ENCODE assay signal across 16 cellular contexts in the genomic region with DNA sequence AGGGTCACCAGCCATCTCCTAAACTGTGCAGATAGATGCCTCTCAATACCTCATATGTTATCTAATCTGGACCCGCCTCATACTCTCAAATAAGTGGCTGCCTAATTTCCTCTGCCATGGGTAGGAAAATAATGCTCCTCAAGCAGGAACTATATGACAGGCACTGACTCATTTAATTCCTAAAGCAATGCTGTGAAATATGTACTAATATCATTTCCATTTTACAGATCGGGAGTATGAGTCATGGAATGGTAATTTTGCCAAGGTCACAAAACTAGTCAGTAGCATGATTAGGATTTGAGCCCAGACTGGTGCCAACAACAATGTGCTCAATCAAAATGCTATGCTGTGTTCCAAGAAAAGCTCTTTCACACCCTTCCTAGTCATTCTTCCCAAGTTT. TPM values are rescaled to one million over a fixed set of nuclear protein-coding genes. Genes with fewer than 3 reads are reported as not detected.
DNase-seq lines count a peak whose midpoint lies in the region; ATAC-seq and TF ChIP-seq lines count a peak whose summit lies in the region.
"Had no signal": no experiment of that assay in that cellular context is flagged by ENCODE, and none has a peak within 500 bp of the region (broad histone marks: within the 10 kb centered on the region; RNA-seq: fewer than 3 reads in every experiment).

No MANE protein-coding gene starts in this region.

- no peak overlapping the region for H3K4me2 ChIP-seq in mesenchymal stem cell (ENCODE audit: low read length, poor library complexity, severe bottlenecking)

- no peaks in the 10 kb centered on the region for H3K4me1 ChIP-seq in mesenchymal stem cell (ENCODE audit: control insufficient read depth, insufficient read depth, low read depth, low read length)
- H3K4me1 ChIP-seq: tibial artery had no signal

- H4K91ac ChIP-seq in mesenchymal stem cell (ENCODE audit: low read length) = no peak overlapping the region

- H3K79me1 ChIP-seq in mesenchymal stem cell (replicated peaks; ENCODE audit: low read length, poor library complexity, severe bottlenecking) = no peaks in the 10 kb centered on the region

- peak; percentile 47 for DNase-seq in ELR (ENCODE audit: low read depth)
- peak; percentile 12 for DNase-seq in RWPE1 (ENCODE audit: low spot score)
- peak; percentile 56 for DNase-seq in retinal pigment epithelial cell (ENCODE audit: low read depth)
- no peak for DNase-seq in mesenteric fat pad (ENCODE audit: low spot score)
- no peak for DNase-seq in SIG-M5 treated with dmso at 0.1 percent for 504 hours (lab: John Stamatoyannopoulos, UW; ENCODE audit: unreplicated experiment)
- no peak for DNase-seq in mesenchymal stem cell
- DNase-seq: activated CD8-positive, alpha-beta T cell treated with anti-CD3 and anti-CD28 coated beads for 36 hours; hypothalamus; NCI-H1092; stimulated activated CD4-positive, alpha-beta T cell treated with anti-CD3 and anti-CD28 coated beads, Interleukin-4, amount 100 ng/mL, for 4 hours; tibial artery had no signal

- no peak overlapping the region for H3K9ac ChIP-seq in mesenchymal stem cell (ENCODE audit: low read length)

- CTCF ChIA-PET in RWPE1 (lab: Yijun Ruan, JAX) = no interaction called here

- no peaks in the 10 kb centered on the region for H3K36me3 ChIP-seq in mesenchymal stem cell (ENCODE audit: control insufficient read depth in 1 of 2, insufficient read depth in 2 of 2, low read depth in 1 of 2, low read length in 2 of 2)
- H3K36me3 ChIP-seq: tibial artery had no signal

- H2BK12ac ChIP-seq in mesenchymal stem cell (ENCODE audit: low read length in 2 of 2) = no peak overlapping the region

- H3K18ac ChIP-seq in mesenchymal stem cell (ENCODE audit: low read depth in 1 of 2, low read length in 2 of 2) = no peak overlapping the region

- H3K4ac ChIP-seq in mesenchymal stem cell (ENCODE audit: low read depth in 1 of 2, low read length in 2 of 2) = no peak overlapping the region

- no peak overlapping the region for H3K23ac ChIP-seq in mesenchymal stem cell (ENCODE audit: low read length in 2 of 2)

- no peak overlapping the region for H2BK15ac ChIP-seq in mesenchymal stem cell (ENCODE audit: low read depth, poor library complexity, severe bottlenecking)

- no peak overlapping the region for H4K8ac ChIP-seq in mesenchymal stem cell (ENCODE audit: low read length)

- H2BK120ac ChIP-seq in mesenchymal stem cell (ENCODE audit: low read depth, low read length) = no peak overlapping the region

- H2AFZ ChIP-seq in mesenchymal stem cell (ENCODE audit: low read depth, low read length) = no peak overlapping the region

- TF ChIP-seq CTCF in RWPE1 (conservative IDR thresholded peaks at IDR 0.05; ENCODE audit: low read depth) = no peak
- no peak for TF ChIP-seq CTCF in retinal pigment epithelial cell (conservative IDR thresholded peaks at IDR 0.05; ENCODE audit: low read depth, low read length)

- H3K27ac ChIP-seq in RWPE1 = no peak overlapping the region
- H3K27ac ChIP-seq in mesenchymal stem cell (ENCODE audit: low read length, poor library complexity, severe bottlenecking) = no peak overlapping the region
- H3K27ac ChIP-seq: tibial artery had no signal

- POLR2A ChIA-PET in RWPE1 (lab: Yijun Ruan, JAX; ENCODE audit: low non-redundant PET) = no interaction called here

- H2AK5ac ChIP-seq in mesenchymal stem cell (ENCODE audit: low read length, severe bottlenecking) = no peak overlapping the region

- H2BK5ac ChIP-seq in mesenchymal stem cell (ENCODE audit: low read depth, low read length, poor library complexity, severe bottlenecking) = no peak overlapping the region

- H3K27me3 ChIP-seq in mesenchymal stem cell (ENCODE audit: control insufficient read depth in 1 of 2, insufficient read depth in 1 of 2, low read length in 2 of 2) = peaks cover 0 to 17% of the 10 kb centered on the region in 2 experiments
- H3K27me3 ChIP-seq: tibial artery had no signal

- no peak overlapping the region for H3K14ac ChIP-seq in mesenchymal stem cell (ENCODE audit: low read length in 2 of 2)

- no peak overlapping the region for H3K4me3 ChIP-seq in retinal pigment epithelial cell (ENCODE audit: low read length)
- H3K4me3 ChIP-seq in mesenchymal stem cell (ENCODE audit: insufficient read depth in 1 of 2, low read depth in 1 of 2, low read length in 2 of 2) = no peak overlapping the region
- H3K4me3 ChIP-seq: tibial artery had no signal

- no peaks in the 10 kb centered on the region for H3K9me3 ChIP-seq in mesenchymal stem cell (ENCODE audit: control insufficient read depth, low read length)
- H3K9me3 ChIP-seq: tibial artery had no signal

- ATAC-seq in esophagus mucosa (peak; percentile 63), HG03571 (IDR thresholded peaks at IDR 0.05; ENCODE audit: unreplicated experiment) (no peak)
- ATAC-seq: activated CD8-positive, alpha-beta T cell treated with anti-CD3 and anti-CD28 coated beads for 36 hours had no signal

- WGBS in mesenchymal stem cell = 60% methylated on average over 1 of the region's 2 CpGs

RNA-seq across cellular contexts. Expression of gene NXT2, which starts 3.0 kb away (rescaled TPM):
- total RNA-seq in esophagus mucosa = 8.5 TPM
- total RNA-seq in mesenteric fat pad = 8.1 TPM
- 4.3 TPM for polyA plus RNA-seq in mesenchymal stem cell (2013, experiment 1 of 2)
- polyA plus RNA-seq in mesenchymal stem cell (2013, experiment 2 of 2) = 4.5 TPM

RNA-seq across cellular contexts. Expression of gene GUCY2F, which starts 51.7 kb away (rescaled TPM):
- total RNA-seq in esophagus mucosa (not detected), mesenteric fat pad (not detected)
- not detected for polyA plus RNA-seq in mesenchymal stem cell (2013, experiment 1 of 2)
- not detected for polyA plus RNA-seq in mesenchymal stem cell (2013, experiment 2 of 2)
- total RNA-seq: activated CD8-positive, alpha-beta T cell treated with anti-CD3 and anti-CD28 coated beads for 36 hours; osteocyte; RPMI7951 had no signal
- polyA plus RNA-seq: adipose tissue had no signal

Comparison
In these comparisons a context has a peak if more than half of its experiments do, and no peak if none do; other contexts are left out.
1. DNase-seq: peak in ELR (single experiment), RWPE1 (single experiment) and retinal pigment epithelial cell (single experiment); none in mesenteric fat pad (single experiment), SIG-M5 treated with dmso at 0.1 percent for 504 hours (single experiment) and mesenchymal stem cell (single experiment).